8 cellular contexts compared by ENCODE assay signal in genomic region chr1:84772428-84772943, GRCh38.
DNase-seq lines count a peak whose midpoint lies in the region; ATAC-seq, FAIRE-seq and TF ChIP-seq lines count a peak whose summit lies in the region.

No MANE protein-coding gene starts in this region.

- no peaks in the 10 kb centered on the region for H3K9me3 ChIP-seq in osteoblast (ENCODE audit: low read depth, low read length)
- no peaks in the 10 kb centered on the region for H3K9me3 ChIP-seq in tibial nerve

- H3K36me3 ChIP-seq in KMS-11 (ENCODE audit: insufficient read depth): no peaks in the 10 kb centered on the region
- H3K36me3 ChIP-seq in osteoblast (ENCODE audit: insufficient read depth, low read length): no peaks in the 10 kb centered on the region
- no peaks in the 10 kb centered on the region for H3K36me3 ChIP-seq in tibial nerve

- no peak for FAIRE-seq in D721Med (lab: Jason Lieb, UNC)

- H3K27me3 ChIP-seq in KMS-11 (ENCODE audit: insufficient read depth, low read depth) (no peaks in the 10 kb centered on the region), osteoblast (ENCODE audit: insufficient read depth, low read length) (peaks cover 14% of the 10 kb centered on the region), tibial nerve (no peaks in the 10 kb centered on the region)

- ATAC-seq in GM21390 (IDR thresholded peaks at IDR 0.05; ENCODE audit: unreplicated experiment): peak; percentile 81

- DNase-seq in D721Med (ENCODE audit: insufficient read length, low spot score) (peak; percentile 53), RPMI7951 (ENCODE audit: low read depth) (peak; percentile 73), fibroblast of the conjunctiva (ENCODE audit: low read depth) (peak; percentile 80), osteoblast (ENCODE audit: insufficient read length, low spot score, missing footprints) (peak; percentile 91), tibial nerve (ENCODE audit: low spot score in 2 of 2) (peak; percentile 58 to 78)
- DNase-seq in activated T-helper 1 cell treated with anti-CD3 and anti-CD28 coated beads, Interleukin-2, amount 50 U/mL, for 16 hours (ENCODE audit: low read depth in 1 of 2, low spot score in 1 of 2): peak; percentile 24 to 66

- no peaks in the 10 kb centered on the region for H3K79me2 ChIP-seq in KMS-11 (ENCODE audit: insufficient read depth, low read depth)
- no peaks in the 10 kb centered on the region for H3K79me2 ChIP-seq in osteoblast (ENCODE audit: insufficient read depth, low read length)

- H3K4me2 ChIP-seq in KMS-11 (no peak overlapping the region), osteoblast (ENCODE audit: insufficient read depth, low read length) (no peak overlapping the region)

- no peak for TF ChIP-seq POLR2A in tibial nerve (IDR thresholded peaks at IDR 0.05)

- H3K9ac ChIP-seq in KMS-11: no peak overlapping the region

- H3K4me1 ChIP-seq in KMS-11 (ENCODE audit: low read depth, poor library complexity, severe bottlenecking) (no peaks in the 10 kb centered on the region), osteoblast (ENCODE audit: insufficient read depth, low read length) (peaks cover 15% of the 10 kb centered on the region), tibial nerve (no peaks in the 10 kb centered on the region)

- H2AFZ ChIP-seq in KMS-11 (ENCODE audit: low read depth) (no peak overlapping the region), osteoblast (ENCODE audit: low read length) (no peak overlapping the region)

- no peak for TF ChIP-seq EP300 in tibial nerve (IDR thresholded peaks at IDR 0.05)

- TF ChIP-seq CTCF in D721Med (IDR thresholded peaks at IDR 0.05; ENCODE audit: insufficient read depth, missing control alignments): peak; percentile 96
- TF ChIP-seq CTCF in KMS-11 (conservative IDR thresholded peaks at IDR 0.05; ENCODE audit: low read depth, low read length): peak; percentile 93
- peak; percentile 97 for TF ChIP-seq CTCF in osteoblast (IDR thresholded peaks at IDR 0.05; ENCODE audit: extremely low read depth, low read depth, low read length)
- TF ChIP-seq CTCF in tibial nerve (IDR thresholded peaks at IDR 0.05): peak; percentile 84 to 93 (median 90)

- H3K27ac ChIP-seq in KMS-11 (no peak overlapping the region), osteoblast (ENCODE audit: low read depth, low read length) (no peak overlapping the region), tibial nerve (no peak overlapping the region)

- 5 to 13% methylated on average over 6 of the region's 6 CpGs for WGBS in tibial nerve, 2 donors

- H4K20me1 ChIP-seq in KMS-11 (ENCODE audit: insufficient read depth) (no peaks in the 10 kb centered on the region), osteoblast (ENCODE audit: insufficient read depth, low read length) (no peaks in the 10 kb centered on the region)

- H3K4me3 ChIP-seq in KMS-11 (IDR thresholded peaks at IDR 0.05; ENCODE audit: insufficient read depth, low read depth, low read length): no peak overlapping the region
- H3K4me3 ChIP-seq in osteoblast (ENCODE audit: insufficient read depth, low read length): no peak overlapping the region
- no peak overlapping the region for H3K4me3 ChIP-seq in tibial nerve
